14 cellular contexts compared by ENCODE assay signal in genomic region chr2:43265006-43265770, GRCh38. TPM values are rescaled to one million over a fixed set of nuclear protein-coding genes. Genes with fewer than 3 reads are reported as not detected.
DNase-seq lines count a peak whose midpoint lies in the region; ATAC-seq and TF ChIP-seq lines count a peak whose summit lies in the region.
"Had no signal": no experiment of that assay in that cellular context is flagged by ENCODE, and none has a peak within 500 bp of the region (broad histone marks: within the 10 kb centered on the region; RNA-seq: fewer than 3 reads in every experiment).

No MANE protein-coding gene starts in this region.

- H3K23me2 ChIP-seq in H9 (ENCODE audit: insufficient read length, low read depth, low read length, poor library complexity, severe bottlenecking) = no peaks in the 10 kb centered on the region

- H4K8ac ChIP-seq in H9 (replicated peaks; ENCODE audit: insufficient read length, low read depth, low read length) = no peak overlapping the region

- WGBS in H9 (ENCODE audit: extremely low coverage, insufficient read length, low lambda C conversion rate) = 100% methylated on average over 1 of the region's 14 CpGs

- H3K27ac ChIP-seq in H9 (ENCODE audit: insufficient read length, low read depth, low read length) = no peak overlapping the region
- peak overlapping the region; percentile 55 to 56 for H3K27ac ChIP-seq in mucosa of rectum (ENCODE audit: low read depth in 2 of 2, low read length in 2 of 2)
- H3K27ac ChIP-seq: epithelial cell of prostate, VCaP had no signal

- no peak overlapping the region for H3K4ac ChIP-seq in H9 (ENCODE audit: low read depth, low read length)

- no peak overlapping the region for H3K14ac ChIP-seq in H9 (ENCODE audit: insufficient read depth, low read length)

- no peak overlapping the region for H2AK5ac ChIP-seq in H9 (ENCODE audit: insufficient read length, low read length)

- H3K4me3 Mint-ChIP-seq in H9 = no peak overlapping the region

- H3K4me1 ChIP-seq in H9 (ENCODE audit: insufficient read depth, low read length) (no peaks in the 10 kb centered on the region), mucosa of rectum (ENCODE audit: control insufficient read depth in 2 of 2, insufficient read depth in 2 of 2, low read length in 2 of 2) (peaks cover 2 to 30% of the 10 kb centered on the region in 2 donors)

- H3K4me1 Mint-ChIP-seq in H9 = peaks cover 31 to 47% of the 10 kb centered on the region in 2 experiments

- DNase-seq in H9 (no peak), fibroblast of gingiva (ENCODE audit: low read depth) (peak; percentile 70), stromal cell of bone marrow (ENCODE audit: low read depth) (peak; percentile 43), NCI-H1436 (lab: John Stamatoyannopoulos, UW) (no peak), NCI-H526 (lab: John Stamatoyannopoulos, UW) (no peak), RPMI8226 (no peak)
- DNase-seq: C1 segment of cervical spinal cord, MV-4-11, NCI-H510A treated with DMSO at 0.1 percent for 48 hours, SHP77 treated with DMSO at 0.1 percent for 48 hours had no signal

- H3K27me3 ChIP-seq in H9 (ENCODE audit: insufficient read depth, low read length) (no peaks in the 10 kb centered on the region), mucosa of rectum (ENCODE audit: control insufficient read depth in 2 of 2, insufficient read depth in 2 of 2, low read length in 2 of 2) (no peaks in the 10 kb centered on the region)

- no peak overlapping the region for H2BK120ac ChIP-seq in H9 (ENCODE audit: low read depth, low read length, poor library complexity, severe bottlenecking)

- H3K56ac ChIP-seq in H9 (ENCODE audit: insufficient read length, low read depth, low read length) = no peak overlapping the region

- no peaks in the 10 kb centered on the region for H3K9me3 ChIP-seq in H9 (ENCODE audit: control insufficient read depth, low read depth, low read length)
- no peaks in the 10 kb centered on the region for H3K9me3 ChIP-seq in mucosa of rectum (ENCODE audit: control insufficient read depth in 2 of 2, low read length in 2 of 2)

- H3K79me1 ChIP-seq in H9 (ENCODE audit: insufficient read depth, low read depth, low read length, poor library complexity, severe bottlenecking) = no peaks in the 10 kb centered on the region

- H3K27ac Mint-ChIP-seq in H9 = peak overlapping the region in 2 of 3 experiments; percentile 4 to 51; a peak in 1 of 7 replicates

- H3K36me3 Mint-ChIP-seq in H9 (ENCODE audit: insufficient read depth in 1 of 3, low read depth in 3 of 3) = no peaks in the 10 kb centered on the region; a peak in 1 of 7 replicates

- no peak overlapping the region for H3K9ac ChIP-seq in H9 (ENCODE audit: extremely low read depth, insufficient read length, low read length)
- no peak overlapping the region for H3K9ac ChIP-seq in mucosa of rectum (ENCODE audit: low read depth in 1 of 2, low read length in 2 of 2)

- no peak for TF ChIP-seq CTCF in H9 (conservative IDR thresholded peaks at IDR 0.05)

- H3K9me3 Mint-ChIP-seq in H9 = no peaks in the 10 kb centered on the region

- H3K27me3 Mint-ChIP-seq in H9 (ENCODE audit: low read depth) = no peaks in the 10 kb centered on the region

- H3K79me2 ChIP-seq in H9 (ENCODE audit: insufficient read depth, low read length) = no peaks in the 10 kb centered on the region

- H2BK20ac ChIP-seq in H9 (ENCODE audit: low read depth, low read length, poor library complexity, severe bottlenecking) = no peak overlapping the region

- no peak overlapping the region for H3K4me3 ChIP-seq in mucosa of rectum (ENCODE audit: low read length in 2 of 2)

- no peak overlapping the region for H3T11ph ChIP-seq in H9 (ENCODE audit: low read length)

- H3K36me3 ChIP-seq in mucosa of rectum (ENCODE audit: control insufficient read depth in 2 of 2, insufficient read depth in 2 of 2, low read length in 2 of 2) = peaks cover 0 to 4% of the 10 kb centered on the region in 2 donors

- no peaks in the 10 kb centered on the region for H4K20me1 ChIP-seq in H9 (ENCODE audit: control insufficient read depth, insufficient read depth, insufficient read length)

- no peak overlapping the region for H3K18ac ChIP-seq in H9 (ENCODE audit: insufficient read length, low read depth, low read length)

- H2BK15ac ChIP-seq in H9 (ENCODE audit: low read depth, low read length) = no peak overlapping the region

- no peak for ATAC-seq in HG02642 (IDR thresholded peaks at IDR 0.05; ENCODE audit: poor library complexity, unreplicated experiment)

- H3K23ac ChIP-seq in H9 (ENCODE audit: insufficient read length, low read depth, low read length) = no peak overlapping the region

- H2BK5ac ChIP-seq in H9 (ENCODE audit: insufficient read length, low read length) = no peak overlapping the region

- H2BK12ac ChIP-seq in H9 (ENCODE audit: insufficient read length, low read depth, low read length) = no peak overlapping the region

- no peak overlapping the region for H3K4me2 ChIP-seq in H9 (ENCODE audit: insufficient read depth, insufficient read length, low read length)

- H4K91ac ChIP-seq in H9 (ENCODE audit: insufficient read length, low read depth, low read length) = no peak overlapping the region

- no peak overlapping the region for H2AFZ ChIP-seq in H9 (ENCODE audit: low read length)

- H4K5ac ChIP-seq in H9 (ENCODE audit: insufficient read length, low read depth, low read length) = no peak overlapping the region

RNA-seq across cellular contexts. Expression of gene ZFP36L2, which starts 38.8 kb away (rescaled TPM):
- total RNA-seq in H9 (2021) = 105 and 110 TPM in 2 replicates

Comparison
In these comparisons a context has a peak if more than half of its experiments do, and no peak if none do; other contexts are left out.
1. DNase-seq: peak in fibroblast of gingiva (single experiment) and stromal cell of bone marrow (single experiment); none in H9 (single experiment), NCI-H1436 (single experiment), NCI-H526 (0 of 2) and RPMI8226 (single experiment).